Comparison of ENCODE assay signal across 8 cellular contexts in genomic region chr15:75024102-75024636, GRCh38. TPM values are rescaled to one million over a fixed set of nuclear protein-coding genes. Genes with fewer than 3 reads are reported as not detected.
DNase-seq lines count a peak whose midpoint lies in the region; ATAC-seq and TF ChIP-seq lines count a peak whose summit lies in the region.

No MANE protein-coding gene starts in this region.

- peaks cover 0 to 12% of the 10 kb centered on the region in 2 donors for H3K36me3 ChIP-seq in psoas muscle (ENCODE audit: insufficient read depth in 1 of 2, low read depth in 1 of 2)

- intact Hi-C loops in left cardiac atrium (cut with DNase I) = no loop called here
- intact Hi-C loops in psoas muscle (cut with DNase I) = loop anchor here in 1 of 2 donors (10.0 kb wide), 1 partner anchor 281 kb away; no protein-coding TSS in a partner anchor

- peak; percentile 9 for DNase-seq in NCI-H2107 treated with DMSO at 0.1 percent for 48 hours (lab: John Stamatoyannopoulos, UW; ENCODE audit: unreplicated experiment)
- DNase-seq in NCI-H2107 (lab: John Stamatoyannopoulos, UW) = no peak
- DNase-seq in M059J (ENCODE audit: low read depth) = peak; percentile 40
- peak; percentile 40 to 52 for DNase-seq in activated T-cell treated with anti-CD3 and anti-CD28 coated beads, Interleukin-2, amount 50 U/mL, for 48 hours
- no peak for DNase-seq in left cardiac atrium
- no peak for DNase-seq in psoas muscle
- no peak for DNase-seq in dedifferentiated amniotic fluid mesenchymal stem cell (ENCODE audit: extremely low spot score)

- WGBS in psoas muscle, 3 donors = 21 to 23% (median 22%) methylated on average over 5 of the region's 5 CpGs

- peak; percentile 44 to 54 for ATAC-seq in left cardiac atrium
- ATAC-seq in psoas muscle = peak; percentile 54 to 78 (median 64)
- no peak for ATAC-seq in HG03439 (IDR thresholded peaks at IDR 0.05; ENCODE audit: unreplicated experiment)

- TF ChIP-seq CTCF in psoas muscle (IDR thresholded peaks at IDR 0.05) = no peak

- H3K9me3 ChIP-seq in psoas muscle = no peaks in the 10 kb centered on the region

- peak overlapping the region; percentile 77 for H3K4me3 ChIP-seq in psoas muscle

- H3K27me3 ChIP-seq in psoas muscle (ENCODE audit: insufficient read depth in 3 of 3, low read length in 2 of 3) = no peaks in the 10 kb centered on the region

- H3K4me1 ChIP-seq in psoas muscle = peaks cover 13% of the 10 kb centered on the region

- H3K27ac ChIP-seq in psoas muscle = peak overlapping the region; percentile 86

RNA-seq across cellular contexts. Expression of gene PPCDC, which starts 0.8 kb away (rescaled TPM):
- total RNA-seq in M059J (2014; rRNA removed; shearing (Covaris generic)) = 15.9 and 25.6 TPM in 2 replicates
- 1 to 10 TPM; 5.9 to 6.8 TPM for total RNA-seq in left cardiac atrium
- total RNA-seq in psoas muscle = 10 to 100 TPM in 1 of 4 donors, 1 to 10 TPM in 3; 2.4 to 11.7 (median 4.9) TPM
- 10 to 100 TPM; 13.9 to 26.1 (median 24.3) TPM for polyA plus RNA-seq in psoas muscle

RNA-seq across cellular contexts. Expression of gene SCAMP5, which starts 28.8 kb away (rescaled TPM):
- 1.3 and 3.4 TPM in 2 replicates for total RNA-seq in M059J (2014; rRNA removed; shearing (Covaris generic))
- total RNA-seq in left cardiac atrium (1 to 10 TPM; 4.5 to 5.7 TPM), psoas muscle (1 to 10 TPM in 1 of 4 donors, under 1 TPM in 2, not detected in 1; 0.23 to 6.3 (median 0.97) TPM)
- 1 to 10 TPM in 1 of 3 donors, under 1 TPM in 2; 0.03 to 2.1 (median 0.16) TPM for polyA plus RNA-seq in psoas muscle

Comparison
In these comparisons a context has a peak if more than half of its experiments do, and no peak if none do; other contexts are left out.
1. DNase-seq: peak in NCI-H2107 treated with DMSO at 0.1 percent for 48 hours (single experiment), M059J (single experiment) and activated T-cell treated with anti-CD3 and anti-CD28 coated beads, Interleukin-2, amount 50 U/mL, for 48 hours (2 of 2); none in NCI-H2107 (single experiment), left cardiac atrium (single experiment), psoas muscle (0 of 2) and dedifferentiated amniotic fluid mesenchymal stem cell (single experiment).